ENCODE assay signal across 13 cellular contexts in genomic region chr18:78542204-78542603, GRCh38.
DNase-seq lines count a peak whose midpoint lies in the region; ATAC-seq and TF ChIP-seq lines count a peak whose summit lies in the region.
"Had no signal": no experiment of that assay in that cellular context is flagged by ENCODE, and none has a peak within 500 bp of the region (broad histone marks: within the 10 kb centered on the region; RNA-seq: fewer than 3 reads in every experiment).

No MANE protein-coding gene starts in this region.

- H3K27me3 ChIP-seq in suprapubic skin, result no peaks in the 10 kb centered on the region
- H3K27me3 ChIP-seq: ovary had no signal

- TF ChIP-seq CTCF in suprapubic skin (IDR thresholded peaks at IDR 0.05), result no peak

- peak overlapping the region; percentile 59 for H3K27ac ChIP-seq in suprapubic skin
- H3K27ac ChIP-seq: 22Rv1, ovary had no signal

- ATAC-seq in HG03354 (IDR thresholded peaks at IDR 0.05; ENCODE audit: poor library complexity, severe bottlenecking, unreplicated experiment) (no peak), HG03378 (IDR thresholded peaks at IDR 0.05; ENCODE audit: unreplicated experiment) (no peak)
- ATAC-seq: PC-3 had no signal

- DNase-seq in DMS 273 (lab: John Stamatoyannopoulos, UW; ENCODE audit: unreplicated experiment) (peak; percentile 5), DMS 273 treated with DMSO at 0.1 percent for 48 hours (lab: John Stamatoyannopoulos, UW) (no peak), astrocyte of the hippocampus (ENCODE audit: low read depth, low spot score) (peak; percentile 95), iris pigment epithelial cell (ENCODE audit: low read depth) (peak; percentile 9), suprapubic skin (ENCODE audit: low spot score in 2 of 2) (peak in 1 of 2 donors; percentile 79), DMS114 treated with DMSO at 0.1 percent for 48 hours (lab: John Stamatoyannopoulos, UW; ENCODE audit: unreplicated experiment) (no peak)
- DNase-seq: activated naive CD4-positive, alpha-beta T cell treated with anti-CD3 and anti-CD28 coated beads for 36 hours; EL; ovary; PC-3 had no signal

- H3K4me3 ChIP-seq in suprapubic skin, result no peak overlapping the region
- H3K4me3 ChIP-seq: ovary had no signal

- H3K4me1 ChIP-seq in suprapubic skin, result peaks cover 14% of the 10 kb centered on the region

- TF ChIP-seq POLR2A in suprapubic skin (IDR thresholded peaks at IDR 0.05), result no peak

- H3K36me3 ChIP-seq in suprapubic skin, result no peaks in the 10 kb centered on the region
- H3K36me3 ChIP-seq: ovary had no signal

- WGBS in suprapubic skin, result 4% methylated on average over 4 of the region's 4 CpGs

- H3K9me3 ChIP-seq in suprapubic skin, result no peaks in the 10 kb centered on the region
- H3K9me3 ChIP-seq: ovary had no signal

- TF ChIP-seq EP300 in suprapubic skin (IDR thresholded peaks at IDR 0.05), result no peak

Comparison
In these comparisons a context has a peak if more than half of its experiments do, and no peak if none do; other contexts are left out.
1. DNase-seq: peak in DMS 273 (single experiment), astrocyte of the hippocampus (single experiment) and iris pigment epithelial cell (single experiment); none in DMS 273 treated with DMSO at 0.1 percent for 48 hours (single experiment) and DMS114 treated with DMSO at 0.1 percent for 48 hours (single experiment).